Comparison of ENCODE assay signal across 8 cellular contexts in the genomic region with DNA sequence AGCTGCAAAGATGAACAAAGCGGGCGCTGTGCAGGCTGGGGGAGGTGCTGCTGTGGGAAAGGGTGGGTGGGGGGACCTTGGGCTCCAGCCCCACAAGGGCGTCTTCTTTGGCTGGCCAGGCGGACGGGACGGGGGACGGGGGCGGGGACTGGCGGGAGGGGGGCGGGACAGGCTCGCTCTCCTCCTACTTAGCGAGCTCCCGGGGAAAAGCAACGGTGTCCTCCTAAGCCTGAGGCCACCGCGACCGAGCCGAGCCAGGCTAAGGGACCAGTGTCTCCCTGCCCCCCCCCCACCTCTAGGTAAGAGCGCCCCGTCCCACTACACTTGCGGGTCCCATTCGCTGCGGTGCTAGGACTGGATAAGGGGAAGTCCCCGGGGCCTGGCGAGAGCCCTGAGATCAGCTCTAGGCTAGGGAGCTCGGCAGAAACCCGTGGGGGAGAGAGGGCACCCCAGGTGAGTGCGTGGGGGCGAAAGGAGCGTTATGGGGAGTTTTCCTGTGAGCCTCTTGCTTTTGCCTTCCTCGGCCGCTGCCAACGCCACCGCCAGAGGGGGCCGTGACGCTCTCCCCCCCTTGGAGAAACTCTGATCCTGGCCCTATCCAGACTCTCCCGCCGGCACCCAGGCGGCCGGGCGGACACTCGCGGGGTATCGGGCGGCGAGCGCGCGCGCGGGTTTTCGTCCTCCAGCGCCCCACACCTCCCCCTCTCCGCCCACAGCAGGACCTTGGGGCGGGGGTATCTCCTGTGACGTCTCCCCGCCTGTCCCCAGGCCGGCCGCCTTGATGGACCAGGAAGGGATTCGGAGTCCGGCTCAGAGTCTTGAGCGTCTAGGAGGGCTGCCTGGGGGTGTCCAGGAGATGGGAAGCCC. TPM values are rescaled to one million over a fixed set of nuclear protein-coding genes. Genes with fewer than 3 reads are reported as not detected.
DNase-seq lines count a peak whose midpoint lies in the region; ATAC-seq, FAIRE-seq and TF ChIP-seq lines count a peak whose summit lies in the region.

Gene PHLDB1 (plus strand): TSS at position 215 of the 867 bp plus-strand sequence. CDS start 6,222 bp downstream, outside the sequence.

- H3K36me3 ChIP-seq in endocrine pancreas (ENCODE audit: control insufficient read depth, insufficient read depth, low read length), result no peaks in the 10 kb centered on the region

- FAIRE-seq in GM12892 (lab: Jason Lieb, UNC), result peak; percentile 76

- H3K4me1 ChIP-seq in endocrine pancreas (ENCODE audit: control insufficient read depth, insufficient read depth, low read length), result no peaks in the 10 kb centered on the region

- no peak for TF ChIP-seq POLR2A in GM12892 (IDR thresholded peaks at IDR 0.05; ENCODE audit: low read depth, low read length)

- peak within 1 kb of the TSS; percentile 92 for H3K9ac ChIP-seq in endocrine pancreas (ENCODE audit: control insufficient read depth, insufficient read depth, low read length)

- H3K36me3 Mint-ChIP-seq in activated CD8-positive, alpha-beta memory T cell treated with anti-CD3 and anti-CD28 coated beads, Interleukin-2, amount 10 ng/mL, durations not matched to agents 7 days and 5 days, result peaks cover 3% of the 10 kb centered on the region

- peaks cover 24% of the 10 kb centered on the region for H3K4me1 Mint-ChIP-seq in activated CD8-positive, alpha-beta memory T cell treated with anti-CD3 and anti-CD28 coated beads, Interleukin-2, amount 10 ng/mL, durations not matched to agents 7 days and 5 days

- peaks cover 30% of the 10 kb centered on the region for H3K27me3 Mint-ChIP-seq in activated CD8-positive, alpha-beta memory T cell treated with anti-CD3 and anti-CD28 coated beads, Interleukin-2, amount 10 ng/mL, durations not matched to agents 7 days and 5 days

- no peak within 1 kb of the TSS for H3K27ac Mint-ChIP-seq in activated CD8-positive, alpha-beta memory T cell treated with anti-CD3 and anti-CD28 coated beads, Interleukin-2, amount 10 ng/mL, durations not matched to agents 7 days and 5 days

- CTCF ChIA-PET in activated CD8-positive, alpha-beta memory T cell treated with anti-CD3 and anti-CD28 coated beads, Interleukin-2, amount 10 ng/mL, durations not matched to agents 7 days and 5 days (lab: Charles Lee), result interaction anchor here (1.0 to 6.6 kb wide), 7 partner anchors 9 to 436 kb away, joined by 3 to 75 read pairs (median 11); partner anchors contain the start of gene UPK2

- no peaks in the 10 kb centered on the region for H3K9me3 ChIP-seq in endocrine pancreas (ENCODE audit: control insufficient read depth, low read length)

- H3K4me3 Mint-ChIP-seq in activated CD8-positive, alpha-beta memory T cell treated with anti-CD3 and anti-CD28 coated beads, Interleukin-2, amount 10 ng/mL, durations not matched to agents 7 days and 5 days, result peak within 1 kb of the TSS; percentile 56

- peak; percentile 19 for ATAC-seq in activated CD8-positive, alpha-beta memory T cell treated with anti-CD3 and anti-CD28 coated beads, Interleukin-2, amount 10 ng/mL, durations not matched to agents 7 days and 5 days
- no peak for ATAC-seq in GM21529 (IDR thresholded peaks at IDR 0.05; ENCODE audit: unreplicated experiment)
- ATAC-seq in GM18520 (IDR thresholded peaks at IDR 0.05; ENCODE audit: unreplicated experiment), result no peak

- H3K27me3 ChIP-seq in endocrine pancreas (ENCODE audit: control insufficient read depth, insufficient read depth, low read length), result no peaks in the 10 kb centered on the region

- H3K9me3 Mint-ChIP-seq in activated CD8-positive, alpha-beta memory T cell treated with anti-CD3 and anti-CD28 coated beads, Interleukin-2, amount 10 ng/mL, durations not matched to agents 7 days and 5 days (ENCODE audit: low read depth), result no peaks in the 10 kb centered on the region

- no peak for DNase-seq in GM12892 (ENCODE audit: insufficient read length)
- DNase-seq in NCI-H2227 treated with DMSO at 0.1 percent for 48 hours (lab: John Stamatoyannopoulos, UW), result peak; percentile 24
- DNase-seq in activated CD8-positive, alpha-beta memory T cell treated with anti-CD3 and anti-CD28 coated beads, Interleukin-2, amount 10 ng/mL, durations not matched to agents 7 days and 5 days, result peak; percentile 51
- DNase-seq in lung microvascular endothelial cell (ENCODE audit: low read depth in 2 of 2), result peak; percentile 64 to 77
- DNase-seq in stimulated activated CD8-positive, alpha-beta memory T cell treated with anti-CD3 and anti-CD28 coated beads, Interleukin-15, amount 100 ng/mL, for 24 hours (ENCODE audit: low read depth), result peak; percentile 9

- H3K4me3 ChIP-seq in endocrine pancreas (ENCODE audit: control insufficient read depth, insufficient read depth, low read length), result no peak within 1 kb of the TSS

RNA-seq across cellular contexts. Expression of gene PHLDB1, which starts in this region (rescaled TPM):
- polyA plus RNA-seq in GM12892 (2012; ENCODE audit: missing spikeins), result not detected
- total RNA-seq in activated CD8-positive, alpha-beta memory T cell treated with anti-CD3 and anti-CD28 coated beads, Interleukin-2, amount 10 ng/mL, durations not matched to agents 7 days and 5 days, result 1 to 10 TPM in 1 of 2 experiments, under 1 TPM in 1; 0.91 to 1.3 TPM
- 14.9 and 25.7 TPM in 2 replicates for total RNA-seq in lung microvascular endothelial cell
